ENCODE assay signal across 25 cellular contexts in the genomic region with DNA sequence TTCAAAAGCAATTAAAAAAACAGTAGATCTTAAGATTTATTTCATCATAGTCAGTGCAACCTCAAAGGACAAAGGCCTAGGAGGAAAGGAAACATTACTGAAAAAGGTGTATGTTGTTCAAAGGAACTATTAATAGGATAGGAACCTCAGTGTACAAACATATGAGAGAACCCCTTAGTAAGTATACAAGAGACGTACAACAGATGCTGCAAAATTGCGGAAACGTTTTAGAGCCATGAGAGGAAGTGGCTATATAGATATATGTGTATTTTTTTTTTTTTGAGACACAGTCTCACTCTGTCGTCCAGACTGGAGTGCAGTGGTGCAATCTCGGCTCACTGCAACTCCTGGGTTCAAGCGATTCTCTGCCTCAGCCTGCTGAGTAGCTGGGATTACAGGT.
"Had no signal": no experiment of that assay in that cellular context is flagged by ENCODE, and none has a peak within 500 bp of the region (broad histone marks: within the 10 kb centered on the region; RNA-seq: fewer than 3 reads in every experiment).

No MANE protein-coding gene starts in this region.

- H3K27ac ChIP-seq: coronary artery, hepatocyte, left ventricle myocardium inferior, lower lobe of right lung, neural progenitor cell, parathyroid adenoma, prostate gland, right lobe of liver, spleen, tibial artery, upper lobe of left lung, uterus had no signal

- H3K36me3 ChIP-seq: neural progenitor cell, right lobe of liver, uterus had no signal

- ATAC-seq: left cardiac atrium; lower lobe of right lung; natural killer cell; right lobe of liver; stimulated activated memory B cell treated with anti-CD40 and anti-IgM and Interleukin-4, amounts not matched to agents 10 μg/mL and 1 μg/mL and 100 μg/mL, for 72 hours had no signal

- H3K27me3 ChIP-seq: hepatocyte, neural progenitor cell, right lobe of liver, spleen, tibial artery, upper lobe of left lung, uterus had no signal

- H3K27me3 Mint-ChIP-seq: memory B cell; stimulated activated memory B cell treated with anti-CD40 and anti-IgM and Interleukin-4, amounts not matched to agents 10 μg/mL and 1 μg/mL and 100 μg/mL, for 72 hours; stimulated activated naive CD8-positive, alpha-beta T cell treated with anti-CD3 and anti-CD28 coated beads, Interleukin-15, Interleukin-2, amounts not matched to agents 100 ng/mL and 50 ng/mL, for 24 hours had no signal

- DNase-seq: effector CD4-positive, alpha-beta T cell; foreskin melanocyte; head of caudate nucleus; left cardiac atrium; left ventricle myocardium inferior; lower lobe of right lung; natural killer cell; occipital lobe; retina; right lobe of liver; spleen; stimulated activated CD4-positive, alpha-beta T cell treated with anti-CD3 and anti-CD28 coated beads, Interleukin-15, amount 100 ng/mL, for 24 hours; stimulated activated CD4-positive, alpha-beta T cell treated with anti-CD3 and anti-CD28 coated beads, Interleukin-1b, Interleukin-23, amount 100 ng/mL, for 48 hours; stimulated activated CD4-positive, alpha-beta T cell treated with anti-CD3 and anti-CD28 coated beads, Interleukin-4, amount 100 ng/mL, for 24 hours; tibial artery; upper lobe of left lung; uterus had no signal

- H3K4me1 Mint-ChIP-seq: neural progenitor cell had no signal

- H3K9me3 Mint-ChIP-seq: memory B cell; natural killer cell; neural progenitor cell; stimulated activated memory B cell treated with anti-CD40 and anti-IgM and Interleukin-4, amounts not matched to agents 10 μg/mL and 1 μg/mL and 100 μg/mL, for 72 hours; stimulated activated naive CD8-positive, alpha-beta T cell treated with anti-CD3 and anti-CD28 coated beads, Interleukin-15, Interleukin-2, amounts not matched to agents 100 ng/mL and 50 ng/mL, for 24 hours had no signal

- H3K36me3 Mint-ChIP-seq: natural killer cell had no signal

- H3K4me3 ChIP-seq: coronary artery, hepatocyte, left ventricle myocardium inferior, lower lobe of right lung, neural progenitor cell, prostate gland, right lobe of liver, spleen, tibial artery, upper lobe of left lung, uterus had no signal

- H3K27ac Mint-ChIP-seq: memory B cell; neural progenitor cell; stimulated activated memory B cell treated with anti-CD40 and anti-IgM and Interleukin-4, amounts not matched to agents 10 μg/mL and 1 μg/mL and 100 μg/mL, for 72 hours; stimulated activated naive CD8-positive, alpha-beta T cell treated with anti-CD3 and anti-CD28 coated beads, Interleukin-15, Interleukin-2, amounts not matched to agents 100 ng/mL and 50 ng/mL, for 24 hours had no signal

- H3K9me3 ChIP-seq: left ventricle myocardium inferior, lower lobe of right lung, prostate gland, right lobe of liver, spleen, tibial artery, upper lobe of left lung, uterus had no signal

- H3K4me3 Mint-ChIP-seq: memory B cell; natural killer cell; neural progenitor cell; stimulated activated memory B cell treated with anti-CD40 and anti-IgM and Interleukin-4, amounts not matched to agents 10 μg/mL and 1 μg/mL and 100 μg/mL, for 72 hours; stimulated activated naive CD8-positive, alpha-beta T cell treated with anti-CD3 and anti-CD28 coated beads, Interleukin-15, Interleukin-2, amounts not matched to agents 100 ng/mL and 50 ng/mL, for 24 hours had no signal

- H3K4me1 ChIP-seq: neural progenitor cell, parathyroid adenoma, prostate gland, right lobe of liver had no signal
